Comparison of ENCODE assay signal across 19 cellular contexts in genomic region chr7:76050545-76050944, GRCh38. TPM values are rescaled to one million over a fixed set of nuclear protein-coding genes. Genes with fewer than 3 reads are reported as not detected.
DNase-seq lines count a peak whose midpoint lies in the region; ATAC-seq, FAIRE-seq and TF ChIP-seq lines count a peak whose summit lies in the region.
"Had no signal": no experiment of that assay in that cellular context is flagged by ENCODE, and none has a peak within 500 bp of the region (broad histone marks: within the 10 kb centered on the region; RNA-seq: fewer than 3 reads in every experiment).

No MANE protein-coding gene starts in this region.

- ATAC-seq in stimulated activated naive CD8-positive, alpha-beta T cell treated with anti-CD3 and anti-CD28 coated beads, Interleukin-15, Interleukin-2, amounts not matched to agents 100 U/mL and 50 U/mL, for 24 hours: no peak
- ATAC-seq in naive B cell (ENCODE audit: low read depth in 2 of 2): no peak
- ATAC-seq: body of pancreas, sciatic nerve had no signal

- peaks cover 50% of the 10 kb centered on the region for H3K36me3 Mint-ChIP-seq in stimulated activated naive CD8-positive, alpha-beta T cell treated with anti-CD3 and anti-CD28 coated beads, Interleukin-15, Interleukin-2, amounts not matched to agents 100 ng/mL and 50 ng/mL, for 24 hours (ENCODE audit: low read depth)
- H3K36me3 Mint-ChIP-seq in activated T-helper 1 cell treated with anti-CD3 and anti-CD28 coated beads, Interleukin-12 subunit alpha, Interleukin-12 subunit beta, Interleukin-2, Interleukin-4 antibody, amounts not matched to agents 30 ng/mL and 10 ng/mL and 1 ng/mL, durations not matched to agents 14 hours and 24 hours and 36 hours (ENCODE audit: low read depth): peaks cover 29% of the 10 kb centered on the region
- no peaks in the 10 kb centered on the region for H3K36me3 Mint-ChIP-seq in naive B cell

- peak overlapping the region; percentile 40 for H3K4me3 Mint-ChIP-seq in stimulated activated naive CD8-positive, alpha-beta T cell treated with anti-CD3 and anti-CD28 coated beads, Interleukin-15, Interleukin-2, amounts not matched to agents 100 ng/mL and 50 ng/mL, for 24 hours
- peak overlapping the region; percentile 31 for H3K4me3 Mint-ChIP-seq in activated T-helper 1 cell treated with anti-CD3 and anti-CD28 coated beads, Interleukin-12 subunit alpha, Interleukin-12 subunit beta, Interleukin-2, Interleukin-4 antibody, amounts not matched to agents 30 ng/mL and 10 ng/mL and 1 ng/mL, durations not matched to agents 14 hours and 24 hours and 36 hours
- H3K4me3 Mint-ChIP-seq in naive B cell: peak overlapping the region in 3 of 8 donors; percentile 11 to 80 (median 50)

- no peak for DNase-seq in stimulated activated naive CD8-positive, alpha-beta T cell treated with anti-CD3 and anti-CD28 coated beads, Interleukin-15, Interleukin-2, amounts not matched to agents 100 U/mL and 50 U/mL, for 24 hours
- DNase-seq in activated T-helper 1 cell treated with anti-CD3 and anti-CD28 coated beads, Interleukin-12 subunit alpha, Interleukin-12 subunit beta, Interleukin-2, Interleukin-4 antibody, amounts not matched to agents 30 ng/mL and 10 ng/mL and 1 ng/mL, durations not matched to agents 14 hours and 24 hours and 36 hours (ENCODE audit: low spot score): no peak
- DNase-seq in naive B cell: no peak
- no peak for DNase-seq in NCI-H1417 treated with DMSO at 0.1 percent for 48 hours (lab: John Stamatoyannopoulos, UW)
- no peak for DNase-seq in posterior vena cava (ENCODE audit: low spot score)
- DNase-seq in OCI-M2 (lab: John Stamatoyannopoulos, UW; ENCODE audit: unreplicated experiment): no peak
- DNase-seq in GM12891 (ENCODE audit: insufficient read length, low spot score): no peak
- DNase-seq: activated effector memory CD4-positive, alpha-beta T cell treated with anti-CD3 and anti-CD28 coated beads, Interleukin-2, amount 50 U/mL, for 16 hours; body of pancreas; GDM1; Karpas-422; mesenchymal stem cell; NCI-H1436 treated with DMSO at 0.1 percent for 48 hours; NCI-H2227 treated with DMSO at 0.1 percent for 48 hours; NK-92 treated with Interleukin-12 subunit alpha and Interleukin-12 subunit beta, amount 100 ng/mL, for 24 hours had no signal

- H3K27me3 Mint-ChIP-seq in stimulated activated naive CD8-positive, alpha-beta T cell treated with anti-CD3 and anti-CD28 coated beads, Interleukin-15, Interleukin-2, amounts not matched to agents 100 ng/mL and 50 ng/mL, for 24 hours: no peaks in the 10 kb centered on the region
- H3K27me3 Mint-ChIP-seq in activated T-helper 1 cell treated with anti-CD3 and anti-CD28 coated beads, Interleukin-12 subunit alpha, Interleukin-12 subunit beta, Interleukin-2, Interleukin-4 antibody, amounts not matched to agents 30 ng/mL and 10 ng/mL and 1 ng/mL, durations not matched to agents 14 hours and 24 hours and 36 hours (ENCODE audit: insufficient read depth): no peaks in the 10 kb centered on the region
- no peaks in the 10 kb centered on the region for H3K27me3 Mint-ChIP-seq in naive B cell

- peak overlapping the region; percentile 20 for H3K27ac Mint-ChIP-seq in stimulated activated naive CD8-positive, alpha-beta T cell treated with anti-CD3 and anti-CD28 coated beads, Interleukin-15, Interleukin-2, amounts not matched to agents 100 ng/mL and 50 ng/mL, for 24 hours
- H3K27ac Mint-ChIP-seq in activated T-helper 1 cell treated with anti-CD3 and anti-CD28 coated beads, Interleukin-12 subunit alpha, Interleukin-12 subunit beta, Interleukin-2, Interleukin-4 antibody, amounts not matched to agents 30 ng/mL and 10 ng/mL and 1 ng/mL, durations not matched to agents 14 hours and 24 hours and 36 hours: peak overlapping the region; percentile 61
- peak overlapping the region in 4 of 6 donors; percentile 11 to 83 (median 32) for H3K27ac Mint-ChIP-seq in naive B cell

- intact Hi-C loops in activated T-helper 1 cell treated with anti-CD3 and anti-CD28 coated beads, Interleukin-12 subunit alpha, Interleukin-12 subunit beta, Interleukin-2, Interleukin-4 antibody, amounts not matched to agents 30 ng/mL and 10 ng/mL and 1 ng/mL, durations not matched to agents 14 hours and 24 hours and 36 hours (cut with micrococcal nuclease): no loop called here
- intact Hi-C loops in posterior vena cava (cut with DNase I): no loop called here

- no peak for FAIRE-seq in GM12891 (lab: Jason Lieb, UNC)
- FAIRE-seq: D721Med, H1 had no signal

- peaks cover 47% of the 10 kb centered on the region for H3K4me1 Mint-ChIP-seq in stimulated activated naive CD8-positive, alpha-beta T cell treated with anti-CD3 and anti-CD28 coated beads, Interleukin-15, Interleukin-2, amounts not matched to agents 100 ng/mL and 50 ng/mL, for 24 hours (ENCODE audit: low read depth)
- peaks cover 39% of the 10 kb centered on the region for H3K4me1 Mint-ChIP-seq in activated T-helper 1 cell treated with anti-CD3 and anti-CD28 coated beads, Interleukin-12 subunit alpha, Interleukin-12 subunit beta, Interleukin-2, Interleukin-4 antibody, amounts not matched to agents 30 ng/mL and 10 ng/mL and 1 ng/mL, durations not matched to agents 14 hours and 24 hours and 36 hours (ENCODE audit: low read depth)
- H3K4me1 Mint-ChIP-seq in naive B cell: peaks cover 26 to 49% (median 31%) of the 10 kb centered on the region in 3 donors

- H3K9me3 Mint-ChIP-seq in stimulated activated naive CD8-positive, alpha-beta T cell treated with anti-CD3 and anti-CD28 coated beads, Interleukin-15, Interleukin-2, amounts not matched to agents 100 ng/mL and 50 ng/mL, for 24 hours: no peaks in the 10 kb centered on the region
- H3K9me3 Mint-ChIP-seq in activated T-helper 1 cell treated with anti-CD3 and anti-CD28 coated beads, Interleukin-12 subunit alpha, Interleukin-12 subunit beta, Interleukin-2, Interleukin-4 antibody, amounts not matched to agents 30 ng/mL and 10 ng/mL and 1 ng/mL, durations not matched to agents 14 hours and 24 hours and 36 hours: no peaks in the 10 kb centered on the region
- H3K9me3 Mint-ChIP-seq in naive B cell: no peaks in the 10 kb centered on the region

- no peak for TF ChIP-seq POLR2A in GM12891 (IDR thresholded peaks at IDR 0.05; ENCODE audit: low read depth, low read length)

TF ChIP-seq in GM12891, 5 proteins besides CTCF, POLR2A, EP300 and RAD21:
- no peak for TF ChIP-seq SPI1 (IDR thresholded peaks at IDR 0.05; ENCODE audit: low read depth, low read length)
- TF ChIP-seq PAX5 (IDR thresholded peaks at IDR 0.05; ENCODE audit: insufficient read depth, low read length, severe bottlenecking): no peak
- TF ChIP-seq POLR2AphosphoS5 (IDR thresholded peaks at IDR 0.05; ENCODE audit: low read depth, low read length): no peak
- no peak for TF ChIP-seq TAF1 (IDR thresholded peaks at IDR 0.05; ENCODE audit: low read depth, low read length)
- no peak for TF ChIP-seq POU2F2 (IDR thresholded peaks at IDR 0.05; ENCODE audit: low read depth, low read length)

RNA-seq across cellular contexts. Expression of gene MDH2, which starts 2.6 kb away (rescaled TPM):
- total RNA-seq in activated T-helper 1 cell treated with anti-CD3 and anti-CD28 coated beads, Interleukin-12 subunit alpha, Interleukin-12 subunit beta, Interleukin-2, Interleukin-4 antibody, amounts not matched to agents 30 ng/mL and 10 ng/mL and 1 ng/mL, durations not matched to agents 14 hours and 24 hours and 36 hours: 249 and 292 TPM in 2 replicates
- 100 to 1,000 TPM; 128 to 211 (median 147) TPM for polyA plus RNA-seq in naive B cell (ENCODE audit: low read depth in 6 of 6)
- 10 to 100 TPM; 94.5 to 94.9 TPM for total RNA-seq in posterior vena cava
- 196 TPM for polyA plus RNA-seq in GM12891 (2012; ENCODE audit: low read depth, missing spikeins)

RNA-seq across cellular contexts. Expression of gene STYXL1, which starts 2.7 kb away (rescaled TPM):
- total RNA-seq in activated T-helper 1 cell treated with anti-CD3 and anti-CD28 coated beads, Interleukin-12 subunit alpha, Interleukin-12 subunit beta, Interleukin-2, Interleukin-4 antibody, amounts not matched to agents 30 ng/mL and 10 ng/mL and 1 ng/mL, durations not matched to agents 14 hours and 24 hours and 36 hours: 35.3 and 38.7 TPM in 2 replicates
- polyA plus RNA-seq in naive B cell (ENCODE audit: low read depth in 6 of 6): 10 to 100 TPM; 61.3 to 89.8 (median 65.3) TPM
- 10 to 100 TPM in 1 of 2 donors, 1 to 10 TPM in 1; 4.8 to 22.6 TPM for total RNA-seq in posterior vena cava
- 46.1 TPM for polyA plus RNA-seq in GM12891 (2012; ENCODE audit: low read depth, missing spikeins)

RNA-seq across cellular contexts. Expression of gene TMEM120A, which starts 56.1 kb away (rescaled TPM):
- total RNA-seq in activated T-helper 1 cell treated with anti-CD3 and anti-CD28 coated beads, Interleukin-12 subunit alpha, Interleukin-12 subunit beta, Interleukin-2, Interleukin-4 antibody, amounts not matched to agents 30 ng/mL and 10 ng/mL and 1 ng/mL, durations not matched to agents 14 hours and 24 hours and 36 hours: 44.3 and 49.9 TPM in 2 replicates
- 10 to 100 TPM; 31.7 to 37.2 (median 35.2) TPM for polyA plus RNA-seq in naive B cell (ENCODE audit: low read depth in 6 of 6)
- total RNA-seq in posterior vena cava: 10 to 100 TPM; 54.2 to 55.3 TPM
- polyA plus RNA-seq in GM12891 (2012; ENCODE audit: low read depth, missing spikeins): 41.7 TPM
